Comparison of ENCODE assay signal across 37 cellular contexts in genomic region chr9:36005891-36006290, GRCh38. TPM values are rescaled to one million over a fixed set of nuclear protein-coding genes. Genes with fewer than 3 reads are reported as not detected.
"Had no signal": no experiment of that assay in that cellular context is flagged by ENCODE, and none has a peak within 500 bp of the region (broad histone marks: within the 10 kb centered on the region; RNA-seq: fewer than 3 reads in every experiment).

No MANE protein-coding gene starts in this region.

- H3K36me3 ChIP-seq: ascending aorta, breast epithelium, cardiac muscle cell, WERI-Rb-1 had no signal

- H3K27me3 ChIP-seq: ascending aorta, breast epithelium had no signal

- H3K9me3 ChIP-seq: ascending aorta, breast epithelium had no signal

- ATAC-seq: activated CD4-positive, alpha-beta T cell treated with anti-CD3 and anti-CD28 coated beads for 36 hours; activated CD8-positive, alpha-beta memory T cell treated with anti-CD3 and anti-CD28 coated beads, Interleukin-2, amount 10 ng/mL, durations not matched to agents 7 days and 5 days; activated CD8-positive, alpha-beta T cell treated with anti-CD3 and anti-CD28 coated beads, Interleukin-2, amount 10 ng/mL, durations not matched to agents 7 days and 5 days; activated naive CD4-positive, alpha-beta T cell treated with anti-CD3 and anti-CD28 coated beads, Interleukin-2, amount 50 U/mL, for 72 hours; activated T-cell treated with anti-CD3 and anti-CD28 coated beads, Interleukin-2, amount 50 U/mL, for 72 hours; esophagus mucosa; T-helper 17 cell had no signal

- H3K27ac Mint-ChIP-seq: activated CD4-positive, alpha-beta memory T cell treated with anti-CD3 and anti-CD28 coated beads for 36 hours; activated CD4-positive, alpha-beta T cell treated with anti-CD3 and anti-CD28 coated beads for 36 hours; activated CD4-positive, alpha-beta T cell treated with anti-CD3 and anti-CD28 coated beads, Interleukin-2, amount 10 ng/mL, durations not matched to agents 24 days and 14 days; activated CD8-positive, alpha-beta memory T cell treated with anti-CD3 and anti-CD28 coated beads, Interleukin-2, amount 10 ng/mL, durations not matched to agents 7 days and 5 days; activated CD8-positive, alpha-beta T cell treated with anti-CD3 and anti-CD28 coated beads, Interleukin-2, amount 10 ng/mL, durations not matched to agents 7 days and 5 days; activated naive CD4-positive, alpha-beta T cell treated with anti-CD3 and anti-CD28 coated beads, Interleukin-2, amount 10 ng/mL, durations not matched to agents 7 days and 5 days; activated naive CD8-positive, alpha-beta T cell treated with anti-CD3 and anti-CD28 coated beads, Interleukin-2, amount 10 ng/mL, durations not matched to agents 7 days and 5 days; activated T-cell treated with anti-CD3 and anti-CD28 coated beads, Interleukin-2, amount 50 U/mL, for 72 hours; brain; dendritic cell treated with granulocyte-macrophage colony-stimulating factor and Interleukin-4, amounts not matched to agents 40 ng/mL and 50 ng/mL, for 4 days; endodermal cell; T-helper 17 cell; T-helper 2 cell treated with Interferon-gamma antibody and Interleukin-4, amounts not matched to agents 5 μg/mL and 100 μg/mL, for 36 hours had no signal

- H3K4me3 ChIP-seq: ascending aorta, breast epithelium, cardiac muscle cell, coronary artery, dorsolateral prefrontal cortex had no signal

- H3K4me1 ChIP-seq: ascending aorta, breast epithelium had no signal

- H3K36me3 Mint-ChIP-seq: activated CD4-positive, alpha-beta memory T cell treated with anti-CD3 and anti-CD28 coated beads for 36 hours; activated naive CD4-positive, alpha-beta T cell treated with anti-CD3 and anti-CD28 coated beads, Interleukin-2, amount 10 ng/mL, durations not matched to agents 7 days and 5 days; brain had no signal

- H3K4me3 Mint-ChIP-seq: activated CD4-positive, alpha-beta memory T cell treated with anti-CD3 and anti-CD28 coated beads for 36 hours; activated CD4-positive, alpha-beta T cell treated with anti-CD3 and anti-CD28 coated beads for 36 hours; activated CD4-positive, alpha-beta T cell treated with anti-CD3 and anti-CD28 coated beads, Interleukin-2, amount 10 ng/mL, durations not matched to agents 24 days and 14 days; activated CD8-positive, alpha-beta memory T cell treated with anti-CD3 and anti-CD28 coated beads, Interleukin-2, amount 10 ng/mL, durations not matched to agents 7 days and 5 days; activated CD8-positive, alpha-beta T cell treated with anti-CD3 and anti-CD28 coated beads, Interleukin-2, amount 10 ng/mL, durations not matched to agents 7 days and 5 days; activated naive CD4-positive, alpha-beta T cell treated with anti-CD3 and anti-CD28 coated beads, Interleukin-2, amount 10 ng/mL, durations not matched to agents 7 days and 5 days; activated naive CD8-positive, alpha-beta T cell treated with anti-CD3 and anti-CD28 coated beads, Interleukin-2, amount 10 ng/mL, durations not matched to agents 7 days and 5 days; activated T-cell treated with anti-CD3 and anti-CD28 coated beads, Interleukin-2, amount 50 U/mL, for 72 hours; brain; dendritic cell treated with granulocyte-macrophage colony-stimulating factor and Interleukin-4, amounts not matched to agents 40 ng/mL and 50 ng/mL, for 4 days; endodermal cell; T-helper 17 cell; T-helper 2 cell treated with Interferon-gamma antibody and Interleukin-4, amounts not matched to agents 5 μg/mL and 100 μg/mL, for 36 hours had no signal

- H3K4me1 Mint-ChIP-seq: brain had no signal

- H3K27ac ChIP-seq: ascending aorta, breast epithelium, cardiac muscle cell, coronary artery, dorsolateral prefrontal cortex, WERI-Rb-1 had no signal

- DNase-seq: activated CD4-positive, alpha-beta memory T cell treated with anti-CD3 and anti-CD28 coated beads for 36 hours; activated CD4-positive, alpha-beta T cell treated with anti-CD3 and anti-CD28 coated beads for 36 hours; activated CD4-positive, alpha-beta T cell treated with anti-CD3 and anti-CD28 coated beads, Interleukin-2, amount 10 ng/mL, durations not matched to agents 24 days and 14 days; activated CD4-positive, CD25-positive, alpha-beta regulatory T cell; activated CD4-positive, CD25-positive, alpha-beta regulatory T cell treated with anti-CD3 and anti-CD28 coated beads, Interleukin-2, amount 50 U/mL, for 72 hours; activated CD8-positive, alpha-beta memory T cell treated with anti-CD3 and anti-CD28 coated beads, Interleukin-2, amount 10 ng/mL, durations not matched to agents 7 days and 5 days; activated CD8-positive, alpha-beta memory T cell treated with anti-CD3 and anti-CD28 coated beads, Interleukin-2, amount 50 U/mL, for 4 hours; activated CD8-positive, alpha-beta T cell treated with anti-CD3 and anti-CD28 coated beads, Interleukin-2, amount 10 ng/mL, durations not matched to agents 7 days and 5 days; activated gamma-delta T cell; activated naive CD4-positive, alpha-beta T cell; activated naive CD4-positive, alpha-beta T cell treated with anti-CD3 and anti-CD28 coated beads, Interleukin-2, amount 10 ng/mL, durations not matched to agents 7 days and 5 days; activated naive CD8-positive, alpha-beta T cell treated with anti-CD3 and anti-CD28 coated beads, Interleukin-2, amount 10 ng/mL, durations not matched to agents 7 days and 5 days; activated T-cell treated with anti-CD3 and anti-CD28 coated beads, Interleukin-2, amount 50 U/mL, for 1 hour; activated T-cell treated with anti-CD3 and anti-CD28 coated beads, Interleukin-2, amount 50 U/mL, for 72 hours; central memory CD4-positive, alpha-beta T cell; cerebellar nuclear complex; dorsolateral prefrontal cortex; effector memory CD4-positive, alpha-beta T cell; endodermal cell; foreskin fibroblast; head of caudate nucleus; T-helper 1 cell; T-helper 17 cell; T1000; WERI-Rb-1 had no signal

RNA-seq across cellular contexts. Expression of gene OR2S2, which starts 47.9 kb away (rescaled TPM):
- total RNA-seq: activated CD4-positive, alpha-beta memory T cell treated with anti-CD3 and anti-CD28 coated beads for 36 hours; activated CD4-positive, alpha-beta T cell treated with anti-CD3 and anti-CD28 coated beads for 36 hours; activated CD4-positive, alpha-beta T cell treated with anti-CD3 and anti-CD28 coated beads, Interleukin-2, amount 10 ng/mL, durations not matched to agents 24 days and 14 days; activated CD8-positive, alpha-beta memory T cell treated with anti-CD3 and anti-CD28 coated beads for 36 hours; activated CD8-positive, alpha-beta memory T cell treated with anti-CD3 and anti-CD28 coated beads, Interleukin-2, amount 10 ng/mL, durations not matched to agents 7 days and 5 days; activated CD8-positive, alpha-beta T cell treated with anti-CD3 and anti-CD28 coated beads, Interleukin-2, amount 10 ng/mL, durations not matched to agents 7 days and 5 days; activated naive CD4-positive, alpha-beta T cell treated with anti-CD3 and anti-CD28 coated beads, Interleukin-2, amount 50 U/mL, for 72 hours; activated naive CD8-positive, alpha-beta T cell treated with anti-CD3 and anti-CD28 coated beads, Interleukin-2, amount 10 ng/mL, durations not matched to agents 7 days and 5 days; activated T-cell treated with anti-CD3 and anti-CD28 coated beads, Interleukin-2, amount 50 U/mL, for 72 hours; ascending aorta; breast epithelium; cardiac muscle cell; endodermal cell; epithelial cell of proximal tubule; esophagus mucosa; frontal cortex; T-helper 17 cell had no signal
- polyA plus RNA-seq: cardiac muscle cell had no signal
